ENCODE assay signal across 25 cellular contexts in the genomic region with DNA sequence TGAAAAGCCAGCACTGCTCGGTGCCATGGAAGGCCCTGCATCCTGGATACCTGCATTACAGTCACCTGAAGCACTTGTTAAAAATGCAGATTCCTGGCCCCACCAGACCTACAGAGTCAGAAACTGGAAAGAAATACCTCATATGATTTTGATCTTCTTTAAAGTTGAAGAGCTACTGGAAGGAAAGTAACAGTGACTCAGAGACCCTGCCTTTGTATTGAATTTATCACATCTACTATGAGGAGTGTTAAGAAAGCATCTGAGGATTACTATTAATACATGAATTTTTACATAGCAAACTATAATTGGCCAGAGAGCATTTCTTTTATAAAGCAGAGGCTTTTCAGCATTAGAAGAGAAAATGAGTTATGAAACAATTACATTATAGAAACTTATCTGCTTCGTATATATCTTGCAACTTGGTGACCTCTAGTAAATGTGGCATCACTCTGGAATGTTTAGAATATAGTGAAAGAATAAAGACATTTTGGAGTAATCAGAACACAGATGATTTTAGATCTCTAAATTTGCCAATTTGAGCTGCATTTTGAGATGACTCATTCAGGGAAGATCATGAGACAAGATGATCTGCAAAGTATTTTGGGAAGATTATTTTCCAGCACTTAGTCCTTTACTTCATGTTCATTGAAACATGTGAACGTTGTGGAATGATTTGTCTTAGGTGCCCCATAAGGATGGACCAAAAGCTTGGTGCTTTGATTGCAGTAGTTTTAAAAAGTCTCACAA.
"Had no signal": no experiment of that assay in that cellular context is flagged by ENCODE, and none has a peak within 500 bp of the region (broad histone marks: within the 10 kb centered on the region; RNA-seq: fewer than 3 reads in every experiment).

No MANE protein-coding gene starts in this region.

- H3K4me1 Mint-ChIP-seq: activated CD8-positive, alpha-beta memory T cell treated with anti-CD3 and anti-CD28 coated beads, Interleukin-2, amount 10 ng/mL, durations not matched to agents 7 days and 5 days; activated naive CD4-positive, alpha-beta T cell treated with anti-CD3 and anti-CD28 coated beads, Interleukin-2, amount 10 ng/mL, durations not matched to agents 7 days and 5 days; central memory CD8-positive, alpha-beta T cell; memory B cell; natural killer cell; stimulated activated naive B cell treated with anti-CD40 and anti-IgM and Interleukin-4, amounts not matched to agents 10 μg/mL and 1 μg/mL and 100 μg/mL, for 72 hours had no signal

- H3K9me3 ChIP-seq: adrenal gland, body of pancreas, neutrophil, tibial nerve, vagina had no signal

- H3K27me3 ChIP-seq: adrenal gland, body of pancreas, tibial nerve, vagina had no signal

- H3K36me3 ChIP-seq: adrenal gland, neutrophil, tibial nerve, vagina had no signal

- H3K9me3 Mint-ChIP-seq: activated naive CD4-positive, alpha-beta T cell treated with anti-CD3 and anti-CD28 coated beads, Interleukin-2, amount 10 ng/mL, durations not matched to agents 7 days and 5 days; central memory CD8-positive, alpha-beta T cell; effector memory CD8-positive, alpha-beta T cell; natural killer cell had no signal

- H3K4me3 ChIP-seq: adrenal gland, body of pancreas, tibial nerve, vagina had no signal

- H3K27ac Mint-ChIP-seq: activated CD8-positive, alpha-beta memory T cell treated with anti-CD3 and anti-CD28 coated beads, Interleukin-2, amount 10 ng/mL, durations not matched to agents 7 days and 5 days; activated naive CD4-positive, alpha-beta T cell treated with anti-CD3 and anti-CD28 coated beads, Interleukin-2, amount 10 ng/mL, durations not matched to agents 7 days and 5 days; effector memory CD8-positive, alpha-beta T cell; memory B cell; natural killer cell; stimulated activated naive B cell treated with anti-CD40 and anti-IgM and Interleukin-4, amounts not matched to agents 10 μg/mL and 1 μg/mL and 100 μg/mL, for 72 hours had no signal

- H3K36me3 Mint-ChIP-seq: activated CD8-positive, alpha-beta memory T cell treated with anti-CD3 and anti-CD28 coated beads, Interleukin-2, amount 10 ng/mL, durations not matched to agents 7 days and 5 days; activated naive CD4-positive, alpha-beta T cell treated with anti-CD3 and anti-CD28 coated beads, Interleukin-2, amount 10 ng/mL, durations not matched to agents 7 days and 5 days; memory B cell; natural killer cell; stimulated activated naive B cell treated with anti-CD40 and anti-IgM and Interleukin-4, amounts not matched to agents 10 μg/mL and 1 μg/mL and 100 μg/mL, for 72 hours had no signal

- H3K4me1 ChIP-seq: body of pancreas, vagina had no signal

- H3K27me3 Mint-ChIP-seq: activated CD8-positive, alpha-beta memory T cell treated with anti-CD3 and anti-CD28 coated beads, Interleukin-2, amount 10 ng/mL, durations not matched to agents 7 days and 5 days; activated naive CD4-positive, alpha-beta T cell treated with anti-CD3 and anti-CD28 coated beads, Interleukin-2, amount 10 ng/mL, durations not matched to agents 7 days and 5 days; central memory CD8-positive, alpha-beta T cell; effector memory CD8-positive, alpha-beta T cell; memory B cell had no signal

- H3K4me3 Mint-ChIP-seq: activated CD8-positive, alpha-beta memory T cell treated with anti-CD3 and anti-CD28 coated beads, Interleukin-2, amount 10 ng/mL, durations not matched to agents 7 days and 5 days; activated naive CD4-positive, alpha-beta T cell treated with anti-CD3 and anti-CD28 coated beads, Interleukin-2, amount 10 ng/mL, durations not matched to agents 7 days and 5 days; central memory CD8-positive, alpha-beta T cell; effector memory CD8-positive, alpha-beta T cell; memory B cell; natural killer cell; stimulated activated naive B cell treated with anti-CD40 and anti-IgM and Interleukin-4, amounts not matched to agents 10 μg/mL and 1 μg/mL and 100 μg/mL, for 72 hours had no signal

- DNase-seq: activated CD4-positive, alpha-beta T cell treated with anti-CD3 and anti-CD28 coated beads for 1 hour; activated CD4-positive, alpha-beta T cell treated with anti-CD3 and anti-CD28 coated beads, Interleukin-2, amount 50 U/mL, for 48 hours; activated CD8-positive, alpha-beta memory T cell treated with anti-CD3 and anti-CD28 coated beads, Interleukin-2, amount 10 ng/mL, durations not matched to agents 7 days and 5 days; activated naive CD4-positive, alpha-beta T cell treated with anti-CD3 and anti-CD28 coated beads, Interleukin-2, amount 10 ng/mL, durations not matched to agents 7 days and 5 days; activated T-cell treated with anti-CD3 and anti-CD28 coated beads, Interleukin-2, amount 50 U/mL, for 1 hour; adrenal gland; body of pancreas; dermis blood vessel endothelial cell; effector memory CD8-positive, alpha-beta T cell; hippocampal formation; kidney; left ventricle myocardium superior; natural killer cell; posterior cingulate gyrus; retina; stimulated activated CD4-positive, alpha-beta T cell treated with anti-CD3 and anti-CD28 coated beads, Interleukin-15, amount 100 ng/mL, for 24 hours; stimulated activated CD4-positive, alpha-beta T cell treated with anti-CD3 and anti-CD28 coated beads, Interleukin-4, amount 100 ng/mL, for 1 hour; stimulated activated naive B cell treated with anti-CD40 and anti-IgM and Interleukin-4, amounts not matched to agents 10 μg/mL and 1 μg/mL and 100 μg/mL, for 72 hours had no signal

- H3K27ac ChIP-seq: adrenal gland, body of pancreas, epithelial cell of prostate, neutrophil, tibial nerve, vagina, VCaP had no signal

- ATAC-seq: activated CD8-positive, alpha-beta memory T cell treated with anti-CD3 and anti-CD28 coated beads, Interleukin-2, amount 10 ng/mL, durations not matched to agents 7 days and 5 days; body of pancreas; effector memory CD8-positive, alpha-beta T cell; natural killer cell; stimulated activated naive B cell treated with anti-CD40 and anti-IgM and Interleukin-4, amounts not matched to agents 10 μg/mL and 1 μg/mL and 100 μg/mL, for 72 hours had no signal

- FAIRE-seq: kidney had no signal
